ENCODE assay signal across 12 cellular contexts in the genomic region with DNA sequence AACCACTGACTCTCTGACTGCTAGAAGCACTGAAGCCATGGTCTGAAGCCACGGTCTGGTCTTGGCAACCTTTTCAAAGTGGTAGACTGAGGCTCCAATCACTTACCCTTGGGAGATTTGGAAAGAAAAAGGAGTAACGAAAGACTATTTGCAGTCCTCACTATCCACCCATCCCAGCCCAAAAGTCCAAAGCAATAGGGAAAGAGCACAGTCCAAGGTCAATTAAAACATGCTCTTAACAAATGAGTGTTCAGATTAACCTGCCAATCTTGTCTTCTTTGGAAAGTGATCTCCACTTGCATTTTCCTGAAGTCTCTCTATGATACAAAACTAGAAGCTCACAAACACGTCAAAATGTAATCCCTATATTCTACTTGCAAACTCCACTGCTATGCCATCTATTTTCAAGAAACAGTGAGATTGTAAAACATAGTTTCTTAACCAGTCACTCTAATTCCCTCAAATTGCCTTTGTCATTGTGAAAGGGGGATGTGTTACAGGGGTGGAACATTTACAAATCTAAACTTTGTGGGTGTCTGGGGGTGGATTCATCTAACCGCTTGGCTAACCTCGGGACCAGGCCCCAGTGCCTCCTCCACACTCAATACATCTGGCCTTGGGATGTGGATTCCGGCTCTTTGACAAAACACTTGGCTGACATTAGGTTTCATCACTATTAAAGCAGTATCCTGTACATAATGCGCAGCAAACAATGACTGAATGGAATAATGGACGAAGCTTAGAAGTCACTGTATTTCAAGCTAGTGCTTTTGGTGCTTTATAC. TPM values are rescaled to one million over a fixed set of nuclear protein-coding genes. Genes with fewer than 3 reads are reported as not detected.
DNase-seq lines count a peak whose midpoint lies in the region; ATAC-seq and TF ChIP-seq lines count a peak whose summit lies in the region.
"Had no signal": no experiment of that assay in that cellular context is flagged by ENCODE, and none has a peak within 500 bp of the region (broad histone marks: within the 10 kb centered on the region; RNA-seq: fewer than 3 reads in every experiment).

No MANE protein-coding gene starts in this region.

- H3K4me1 ChIP-seq in mesenchymal stem cell (ENCODE audit: control insufficient read depth, insufficient read depth, low read depth, low read length) (peaks cover 15% of the 10 kb centered on the region), uterus (peaks cover 7 to 11% of the 10 kb centered on the region in 2 donors)

- H3K23ac ChIP-seq in mesenchymal stem cell (ENCODE audit: low read length in 2 of 2), result peak overlapping the region in 1 of 2 experiments; percentile 51

- no peak for TF ChIP-seq CTCF in uterus (IDR thresholded peaks at IDR 0.05)

- H3K27ac ChIP-seq in mesenchymal stem cell (ENCODE audit: low read length, poor library complexity, severe bottlenecking), result peak overlapping the region; percentile 4
- H3K27ac ChIP-seq in uterus, result peak overlapping the region; percentile 32 to 33

- no peaks in the 10 kb centered on the region for H3K9me3 Mint-ChIP-seq in activated T-cell treated with anti-CD3 and anti-CD28 coated beads, Interleukin-2, amount 50 U/mL, for 24 hours
- H3K9me3 Mint-ChIP-seq: mesothelial cell of epicardium had no signal

- H4K91ac ChIP-seq in mesenchymal stem cell (ENCODE audit: low read length), result no peak overlapping the region

- H2BK5ac ChIP-seq in mesenchymal stem cell (ENCODE audit: low read depth, low read length, poor library complexity, severe bottlenecking), result no peak overlapping the region

- no peak overlapping the region for H3K4me3 Mint-ChIP-seq in activated T-cell treated with anti-CD3 and anti-CD28 coated beads, Interleukin-2, amount 50 U/mL, for 24 hours
- H3K4me3 Mint-ChIP-seq: mesothelial cell of epicardium had no signal

- intact Hi-C loops in uterus (cut with DNase I; ENCODE audit: low total_unique reads), result no loop called here

- H3K4me3 ChIP-seq in mesenchymal stem cell (ENCODE audit: insufficient read depth in 1 of 2, low read depth in 1 of 2, low read length in 2 of 2) (peak overlapping the region in 1 of 2 experiments; percentile 20), uterus (no peak overlapping the region)
- H3K4me3 ChIP-seq: suprapubic skin had no signal

- peaks cover 22% of the 10 kb centered on the region for H3K79me1 ChIP-seq in mesenchymal stem cell (replicated peaks; ENCODE audit: low read length, poor library complexity, severe bottlenecking)

- H2AFZ ChIP-seq in mesenchymal stem cell (ENCODE audit: low read depth, low read length), result no peak overlapping the region

- TF ChIP-seq POLR2A in uterus (IDR thresholded peaks at IDR 0.05), result no peak

- peak overlapping the region; percentile 67 for H3K9ac ChIP-seq in mesenchymal stem cell (ENCODE audit: low read length)

- no peaks in the 10 kb centered on the region for H3K9me3 ChIP-seq in mesenchymal stem cell (ENCODE audit: control insufficient read depth, low read length)
- H3K9me3 ChIP-seq in uterus, result no peaks in the 10 kb centered on the region
- H3K9me3 ChIP-seq: suprapubic skin had no signal

- H2AK5ac ChIP-seq in mesenchymal stem cell (ENCODE audit: low read length, severe bottlenecking), result no peak overlapping the region

- H3K27ac Mint-ChIP-seq in activated T-cell treated with anti-CD3 and anti-CD28 coated beads, Interleukin-2, amount 50 U/mL, for 24 hours, result peak overlapping the region; percentile 70
- H3K27ac Mint-ChIP-seq: mesothelial cell of epicardium had no signal

- H2BK15ac ChIP-seq in mesenchymal stem cell (ENCODE audit: low read depth, poor library complexity, severe bottlenecking), result no peak overlapping the region

- H3K36me3 ChIP-seq in mesenchymal stem cell (ENCODE audit: control insufficient read depth in 1 of 2, insufficient read depth in 2 of 2, low read depth in 1 of 2, low read length in 2 of 2), result peaks cover 26 to 30% of the 10 kb centered on the region in 2 experiments
- no peaks in the 10 kb centered on the region for H3K36me3 ChIP-seq in uterus

- no peak overlapping the region for H3K14ac ChIP-seq in mesenchymal stem cell (ENCODE audit: low read length in 2 of 2)

- ATAC-seq in HG02981 (IDR thresholded peaks at IDR 0.05; ENCODE audit: unreplicated experiment), result no peak

- DNase-seq in activated T-cell treated with anti-CD3 and anti-CD28 coated beads, Interleukin-2, amount 50 U/mL, for 24 hours, result no peak
- no peak for DNase-seq in activated T-cell treated with anti-CD3 and anti-CD28 coated beads, Interleukin-2, amount 50 U/mL, for 48 hours
- DNase-seq in dermis blood vessel endothelial cell, result peak; percentile 14
- DNase-seq in mesenchymal stem cell, result no peak
- DNase-seq in uterus, result peak; percentile 43 to 44
- no peak for DNase-seq in epidermal melanocyte (ENCODE audit: insufficient read length, low spot score)
- no peak for DNase-seq in H4 (ENCODE audit: low spot score)
- DNase-seq: activated CD4-positive, alpha-beta T cell treated with anti-CD3 and anti-CD28 coated beads for 48 hours; GDM1 had no signal

- H3K4me2 ChIP-seq in mesenchymal stem cell (ENCODE audit: low read length, poor library complexity, severe bottlenecking), result no peak overlapping the region

- H4K8ac ChIP-seq in mesenchymal stem cell (ENCODE audit: low read length), result no peak overlapping the region

- 94% methylated on average over 8 of the region's 8 CpGs for WGBS in mesenchymal stem cell

- no peak overlapping the region for H3K4ac ChIP-seq in mesenchymal stem cell (ENCODE audit: low read depth in 1 of 2, low read length in 2 of 2)

- H3K4me1 Mint-ChIP-seq in activated T-cell treated with anti-CD3 and anti-CD28 coated beads, Interleukin-2, amount 50 U/mL, for 24 hours (ENCODE audit: low read depth), result peaks cover 25% of the 10 kb centered on the region

- no peak overlapping the region for H2BK12ac ChIP-seq in mesenchymal stem cell (ENCODE audit: low read length in 2 of 2)

- no peaks in the 10 kb centered on the region for H3K27me3 Mint-ChIP-seq in activated T-cell treated with anti-CD3 and anti-CD28 coated beads, Interleukin-2, amount 50 U/mL, for 24 hours

- no peaks in the 10 kb centered on the region for H3K27me3 ChIP-seq in mesenchymal stem cell (ENCODE audit: control insufficient read depth in 1 of 2, insufficient read depth in 1 of 2, low read length in 2 of 2)
- H3K27me3 ChIP-seq in uterus, result no peaks in the 10 kb centered on the region
- H3K27me3 ChIP-seq: suprapubic skin had no signal

- no peak overlapping the region for H2BK120ac ChIP-seq in mesenchymal stem cell (ENCODE audit: low read depth, low read length)

- no peak overlapping the region for H3K18ac ChIP-seq in mesenchymal stem cell (ENCODE audit: low read depth in 1 of 2, low read length in 2 of 2)

- H3K36me3 Mint-ChIP-seq in activated T-cell treated with anti-CD3 and anti-CD28 coated beads, Interleukin-2, amount 50 U/mL, for 24 hours (ENCODE audit: low read depth), result peaks cover 51% of the 10 kb centered on the region

RNA-seq across cellular contexts. Expression of a gene that starts 56.4 kb away (rescaled TPM):
- 63.3 and 65.1 TPM in 2 replicates for total RNA-seq in dermis blood vessel endothelial cell
- polyA plus RNA-seq in mesenchymal stem cell (2013, experiment 1 of 2), result 31.5 TPM
- polyA plus RNA-seq in mesenchymal stem cell (2013, experiment 2 of 2), result 32.4 TPM
- total RNA-seq in uterus, result 10 to 100 TPM; 13.5 to 59.0 (median 25.0) TPM
- total RNA-seq in H4 (2014; rRNA removed; shearing (Covaris generic)), result 13.3 and 15.4 TPM in 2 replicates

Comparison
In these comparisons a context has a peak if more than half of its experiments do, and no peak if none do; other contexts are left out.
1. DNase-seq: peak in dermis blood vessel endothelial cell (single experiment) and uterus (2 of 2); none in activated T-cell treated with anti-CD3 and anti-CD28 coated beads, Interleukin-2, amount 50 U/mL, for 24 hours (single experiment), activated T-cell treated with anti-CD3 and anti-CD28 coated beads, Interleukin-2, amount 50 U/mL, for 48 hours (0 of 2), mesenchymal stem cell (single experiment), epidermal melanocyte (single experiment) and H4 (single experiment).